ENCODE assay signal across 24 cellular contexts in the genomic region with DNA sequence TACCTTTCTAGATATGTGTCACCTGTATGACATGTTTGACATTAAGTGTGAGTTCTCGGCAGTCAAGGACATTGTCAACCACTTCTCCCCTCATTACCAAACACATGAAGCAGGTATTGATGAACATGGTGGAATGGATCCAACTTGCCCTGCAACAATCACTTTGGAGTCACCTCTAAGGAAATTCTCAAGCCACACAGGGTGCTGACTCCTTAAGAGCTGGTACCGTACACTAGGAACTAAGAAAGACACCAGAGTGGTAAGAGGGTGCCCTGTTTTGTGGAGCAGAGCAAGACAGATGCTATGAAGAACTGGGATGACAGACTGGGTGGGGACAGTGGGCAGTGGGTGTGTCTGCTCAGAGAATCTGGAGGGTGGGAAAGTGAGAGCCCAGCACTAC.
"Had no signal": no experiment of that assay in that cellular context is flagged by ENCODE, and none has a peak within 500 bp of the region (broad histone marks: within the 10 kb centered on the region; RNA-seq: fewer than 3 reads in every experiment).

No MANE protein-coding gene starts in this region.

- H3K4me2 ChIP-seq: KMS-11, SK-N-SH had no signal

- H3K4me3 ChIP-seq: K562 had no signal

- ATAC-seq: K562, Panc1, PC-3 had no signal

- H3K36me3 Mint-ChIP-seq: IgD-negative memory B cell had no signal

- H3K4me3 Mint-ChIP-seq: IgD-negative memory B cell had no signal

- H3K9me3 ChIP-seq: SK-N-SH had no signal

- H3K27ac ChIP-seq: HL-60, KMS-11, RWPE1 had no signal

- DNase-seq: Kasumi-1, MM.1S, NCI-H1092 treated with DMSO at 0.1 percent for 48 hours, NCI-H1436, NCI-H187, NCI-H2029, NCI-H2081 treated with DMSO at 0.1 percent for 48 hours, NCI-H2171, NCI-H226, NCI-H446, NCI-H510A, NCI-H524 treated with DMSO at 0.1 percent for 48 hours, NCI-H69, NCI-H774, PC-3, SHP77, SK-N-SH had no signal

- H3K9ac ChIP-seq: KMS-11, SK-N-SH had no signal

- FAIRE-seq: HTR-8/SVneo, K562 had no signal

- H3K27ac Mint-ChIP-seq: IgD-negative memory B cell had no signal
